In genomic region chrX:129665916-129666644, GRCh38 we compare ENCODE assay signal across 1 cellular context.
TF ChIP-seq lines count a peak whose summit lies in the region.

No MANE protein-coding gene starts in this region.

TF ChIP-seq in WTC11, 78 proteins besides CTCF, POLR2A, EP300 and RAD21 (continued from another document):
- TF ChIP-seq, protein P1, sequence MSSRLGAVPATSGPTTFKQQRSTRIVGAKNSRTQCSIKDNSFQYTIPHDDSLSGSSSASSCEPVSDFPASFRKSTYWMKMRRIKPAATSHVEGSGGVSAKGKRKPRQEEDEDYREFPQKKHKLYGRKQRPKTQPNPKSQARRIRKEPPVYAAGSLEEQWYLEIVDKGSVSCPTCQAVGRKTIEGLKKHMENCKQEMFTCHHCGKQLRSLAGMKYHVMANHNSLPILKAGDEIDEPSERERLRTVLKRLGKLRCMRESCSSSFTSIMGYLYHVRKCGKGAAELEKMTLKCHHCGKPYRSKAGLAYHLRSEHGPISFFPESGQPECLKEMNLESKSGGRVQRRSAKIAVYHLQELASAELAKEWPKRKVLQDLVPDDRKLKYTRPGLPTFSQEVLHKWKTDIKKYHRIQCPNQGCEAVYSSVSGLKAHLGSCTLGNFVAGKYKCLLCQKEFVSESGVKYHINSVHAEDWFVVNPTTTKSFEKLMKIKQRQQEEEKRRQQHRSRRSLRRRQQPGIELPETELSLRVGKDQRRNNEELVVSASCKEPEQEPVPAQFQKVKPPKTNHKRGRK (CRISPR knock-in tag; IDR thresholded peaks at IDR 0.05; ENCODE audit: borderline replicate concordance), result no peak
- TF ChIP-seq TCF7 (CRISPR knock-in tag; IDR thresholded peaks at IDR 0.05; ENCODE audit: low read depth), result no peak
- no peak for TF ChIP-seq CBFB (CRISPR knock-in tag; IDR thresholded peaks at IDR 0.05; ENCODE audit: low read depth)
- TF ChIP-seq NFE2L1 (CRISPR knock-in tag; IDR thresholded peaks at IDR 0.05), result no peak
- no peak for TF ChIP-seq FOXK1 (CRISPR knock-in tag; IDR thresholded peaks at IDR 0.05)
- TF ChIP-seq, protein P2, sequence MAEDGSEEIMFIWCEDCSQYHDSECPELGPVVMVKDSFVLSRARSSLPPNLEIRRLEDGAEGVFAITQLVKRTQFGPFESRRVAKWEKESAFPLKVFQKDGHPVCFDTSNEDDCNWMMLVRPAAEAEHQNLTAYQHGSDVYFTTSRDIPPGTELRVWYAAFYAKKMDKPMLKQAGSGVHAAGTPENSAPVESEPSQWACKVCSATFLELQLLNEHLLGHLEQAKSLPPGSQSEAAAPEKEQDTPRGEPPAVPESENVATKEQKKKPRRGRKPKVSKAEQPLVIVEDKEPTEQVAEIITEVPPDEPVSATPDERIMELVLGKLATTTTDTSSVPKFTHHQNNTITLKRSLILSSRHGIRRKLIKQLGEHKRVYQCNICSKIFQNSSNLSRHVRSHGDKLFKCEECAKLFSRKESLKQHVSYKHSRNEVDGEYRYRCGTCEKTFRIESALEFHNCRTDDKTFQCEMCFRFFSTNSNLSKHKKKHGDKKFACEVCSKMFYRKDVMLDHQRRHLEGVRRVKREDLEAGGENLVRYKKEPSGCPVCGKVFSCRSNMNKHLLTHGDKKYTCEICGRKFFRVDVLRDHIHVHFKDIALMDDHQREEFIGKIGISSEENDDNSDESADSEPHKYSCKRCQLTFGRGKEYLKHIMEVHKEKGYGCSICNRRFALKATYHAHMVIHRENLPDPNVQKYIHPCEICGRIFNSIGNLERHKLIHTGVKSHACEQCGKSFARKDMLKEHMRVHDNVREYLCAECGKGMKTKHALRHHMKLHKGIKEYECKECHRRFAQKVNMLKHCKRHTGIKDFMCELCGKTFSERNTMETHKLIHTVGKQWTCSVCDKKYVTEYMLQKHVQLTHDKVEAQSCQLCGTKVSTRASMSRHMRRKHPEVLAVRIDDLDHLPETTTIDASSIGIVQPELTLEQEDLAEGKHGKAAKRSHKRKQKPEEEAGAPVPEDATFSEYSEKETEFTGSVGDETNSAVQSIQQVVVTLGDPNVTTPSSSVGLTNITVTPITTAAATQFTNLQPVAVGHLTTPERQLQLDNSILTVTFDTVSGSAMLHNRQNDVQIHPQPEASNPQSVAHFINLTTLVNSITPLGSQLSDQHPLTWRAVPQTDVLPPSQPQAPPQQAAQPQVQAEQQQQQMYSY (CRISPR knock-in tag; IDR thresholded peaks at IDR 0.05), result no peak
- TF ChIP-seq E2F4 (CRISPR knock-in tag; IDR thresholded peaks at IDR 0.05; ENCODE audit: borderline replicate concordance, low read depth), result no peak
- TF ChIP-seq NR3C1 (CRISPR knock-in tag; conservative IDR thresholded peaks at IDR 0.05; ENCODE audit: low read depth), result no peak
- TF ChIP-seq MAX (CRISPR knock-in tag; IDR thresholded peaks at IDR 0.05), result no peak
- no peak for TF ChIP-seq RORB (CRISPR knock-in tag; IDR thresholded peaks at IDR 0.05)
